29 cellular contexts compared by ENCODE assay signal in genomic region chr4:142411993-142412392, GRCh38.
"Had no signal": no experiment of that assay in that cellular context is flagged by ENCODE, and none has a peak within 500 bp of the region (broad histone marks: within the 10 kb centered on the region; RNA-seq: fewer than 3 reads in every experiment).

No MANE protein-coding gene starts in this region.

- H3K4me3 ChIP-seq: coronary artery, dorsolateral prefrontal cortex had no signal

- H3K4me1 Mint-ChIP-seq: activated B cell treated with CpG ODN at 0.5 μM for 24 hours had no signal

- H3K9me3 Mint-ChIP-seq: activated B cell treated with CpG ODN at 0.5 μM for 24 hours; activated naive CD4-positive, alpha-beta T cell treated with anti-CD3 and anti-CD28 coated beads for 36 hours; activated T-cell treated with anti-CD3 and anti-CD28 coated beads, Interleukin-2, amount 50 U/mL, for 4 hours; activated T-helper 17 cell treated with anti-CD3 and anti-CD28 coated beads, Interleukin-2, amount 50 U/mL, for 72 hours; central memory CD8-positive, alpha-beta T cell; dendritic cell treated with granulocyte-macrophage colony-stimulating factor and Interleukin-4, amounts not matched to agents 40 ng/mL and 50 ng/mL, for 4 days had no signal

- H3K36me3 ChIP-seq: brain microvascular endothelial cell, WERI-Rb-1 had no signal

- H3K27ac ChIP-seq: brain microvascular endothelial cell, coronary artery, dorsolateral prefrontal cortex, WERI-Rb-1 had no signal

- H3K4me3 Mint-ChIP-seq: activated B cell treated with CpG ODN at 0.5 μM for 24 hours; activated CD8-positive, alpha-beta T cell treated with anti-CD3 and anti-CD28 coated beads for 36 hours; activated naive CD4-positive, alpha-beta T cell treated with anti-CD3 and anti-CD28 coated beads for 36 hours; activated naive CD8-positive, alpha-beta T cell treated with anti-CD3 and anti-CD28 coated beads, Interleukin-2, amount 10 ng/mL, durations not matched to agents 7 days and 5 days; activated T-cell treated with anti-CD3 and anti-CD28 coated beads, Interleukin-2, amount 50 U/mL, for 4 hours; central memory CD8-positive, alpha-beta T cell; dendritic cell treated with granulocyte-macrophage colony-stimulating factor and Interleukin-4, amounts not matched to agents 40 ng/mL and 50 ng/mL, for 4 days; endodermal cell; T-helper 2 cell treated with Interferon-gamma antibody and Interleukin-4, amounts not matched to agents 5 μg/mL and 100 μg/mL, for 36 hours had no signal

- H3K27me3 Mint-ChIP-seq: activated B cell treated with CpG ODN at 0.5 μM for 24 hours; activated CD8-positive, alpha-beta T cell treated with anti-CD3 and anti-CD28 coated beads for 36 hours; activated naive CD8-positive, alpha-beta T cell treated with anti-CD3 and anti-CD28 coated beads, Interleukin-2, amount 10 ng/mL, durations not matched to agents 7 days and 5 days; activated T-helper 17 cell treated with anti-CD3 and anti-CD28 coated beads, Interleukin-2, amount 50 U/mL, for 72 hours; central memory CD8-positive, alpha-beta T cell; dendritic cell treated with granulocyte-macrophage colony-stimulating factor and Interleukin-4, amounts not matched to agents 40 ng/mL and 50 ng/mL, for 4 days had no signal

- H3K27ac Mint-ChIP-seq: activated B cell treated with CpG ODN at 0.5 μM for 24 hours; activated naive CD4-positive, alpha-beta T cell treated with anti-CD3 and anti-CD28 coated beads for 36 hours; activated T-helper 17 cell treated with anti-CD3 and anti-CD28 coated beads, Interleukin-2, amount 50 U/mL, for 72 hours; dendritic cell treated with granulocyte-macrophage colony-stimulating factor and Interleukin-4, amounts not matched to agents 40 ng/mL and 50 ng/mL, for 4 days; endodermal cell had no signal

- H3K27me3 ChIP-seq: brain microvascular endothelial cell, dorsolateral prefrontal cortex had no signal

- ATAC-seq: activated CD4-positive, CD25-positive, alpha-beta regulatory T cell treated with anti-CD3 and anti-CD28 coated beads, Interleukin-2, amount 50 U/mL, for 24 hours; activated CD8-positive, alpha-beta T cell treated with anti-CD3 and anti-CD28 coated beads for 36 hours; activated T-cell treated with anti-CD3 and anti-CD28 coated beads, Interleukin-2, amount 50 U/mL, for 4 hours; activated T-helper 17 cell treated with anti-CD3 and anti-CD28 coated beads, Interleukin-2, amount 50 U/mL, for 72 hours; esophagus mucosa had no signal

- DNase-seq: activated B cell treated with CpG ODN at 0.5 μM for 24 hours; activated CD4-positive, alpha-beta T cell treated with anti-CD3 and anti-CD28 coated beads for 48 hours; activated CD4-positive, alpha-beta T cell treated with anti-CD3 and anti-CD28 coated beads, Interleukin-2, amount 50 U/mL, for 1 hour; activated CD4-positive, alpha-beta T cell treated with anti-CD3 and anti-CD28 coated beads, Interleukin-2, amount 50 U/mL, for 48 hours; activated CD8-positive, alpha-beta memory T cell treated with anti-CD3 and anti-CD28 coated beads for 24 hours; activated CD8-positive, alpha-beta T cell treated with anti-CD3 and anti-CD28 coated beads for 36 hours; activated effector memory CD4-positive, alpha-beta T cell treated with Interleukin-2 at 50 U/mL for 16 hours; activated gamma-delta T cell treated with Interleukin-2 at 50 U/mL for 16 hours; activated naive CD4-positive, alpha-beta T cell treated with anti-CD3 and anti-CD28 coated beads for 36 hours; activated naive CD8-positive, alpha-beta T cell treated with anti-CD3 and anti-CD28 coated beads, Interleukin-2, amount 10 ng/mL, durations not matched to agents 7 days and 5 days; activated T-cell treated with anti-CD3 and anti-CD28 coated beads, Interleukin-2, amount 50 U/mL, for 4 hours; amniotic stem cell; anterior cingulate cortex; brain microvascular endothelial cell; dorsolateral prefrontal cortex; effector memory CD4-positive, alpha-beta T cell; endodermal cell; foreskin fibroblast; head of caudate nucleus; hippocampal formation; T1000; WERI-Rb-1 had no signal
